ENCODE assay signal across 13 cellular contexts in the genomic region with DNA sequence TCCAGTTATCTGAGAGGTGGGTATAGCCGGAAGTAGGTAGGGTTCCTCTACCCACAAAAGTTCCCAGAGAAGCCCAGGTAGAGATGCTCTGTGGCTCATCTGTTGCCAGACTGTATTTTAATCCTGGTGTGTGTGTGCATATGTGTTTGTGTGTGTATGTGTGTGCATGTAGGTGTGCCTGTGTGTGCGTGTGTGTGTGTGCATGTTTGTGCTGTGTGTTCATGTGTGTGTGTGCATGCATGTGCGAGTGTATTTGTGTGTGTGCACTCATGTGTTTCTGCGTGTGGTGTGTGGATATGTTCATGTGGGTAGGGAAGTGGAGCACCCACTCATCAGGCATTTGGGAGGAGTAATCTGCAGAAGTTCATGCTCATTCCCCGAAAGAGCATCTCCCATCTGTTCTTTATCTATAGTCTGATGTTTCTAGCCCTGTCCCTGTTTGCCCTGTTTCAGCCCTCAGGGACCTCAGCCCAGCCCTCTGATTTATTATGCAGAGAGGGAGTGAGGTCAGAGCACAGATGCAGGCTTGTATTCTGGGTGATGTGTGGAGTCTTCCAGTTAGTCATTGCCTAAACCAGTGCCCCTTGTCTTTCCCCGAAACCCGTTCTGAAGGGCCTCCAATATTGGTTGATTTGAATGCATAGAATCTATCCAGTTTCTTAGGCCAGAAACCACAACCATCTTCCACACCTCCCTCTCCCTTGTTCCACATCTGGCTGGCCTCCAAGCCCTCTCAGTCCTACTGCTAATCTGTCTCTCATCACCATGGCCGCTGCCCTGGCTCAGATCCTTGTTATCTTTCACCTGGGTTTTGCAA.
DNase-seq lines count a peak whose midpoint lies in the region; ATAC-seq lines count a peak whose summit lies in the region.
"Had no signal": no experiment of that assay in that cellular context is flagged by ENCODE, and none has a peak within 500 bp of the region (broad histone marks: within the 10 kb centered on the region; RNA-seq: fewer than 3 reads in every experiment).

No MANE protein-coding gene starts in this region.

- peak overlapping the region; percentile 70 for H3K23ac ChIP-seq in neuronal stem cell (ENCODE audit: low read depth, low read length, poor library complexity)

- H3K4me2 ChIP-seq in neuronal stem cell (ENCODE audit: insufficient read depth, low read length, poor library complexity, severe bottlenecking), result no peak overlapping the region

- H3K9ac ChIP-seq in neuronal stem cell (ENCODE audit: low read depth, low read length, poor library complexity), result no peak overlapping the region

- DNase-seq in DMS79 (lab: John Stamatoyannopoulos, UW), result peak; percentile 48
- peak; percentile 16 for DNase-seq in NCI-H446 treated with DMSO at 0.1 percent for 48 hours (lab: John Stamatoyannopoulos, UW)
- DNase-seq in neuronal stem cell (ENCODE audit: low spot score), result no peak
- no peak for DNase-seq in ecto neural progenitor cell (ENCODE audit: low spot score)
- DNase-seq: NCI-H748 treated with DMSO at 0.1 percent for 48 hours; retina; stimulated activated CD4-positive, alpha-beta T cell treated with anti-CD3 and anti-CD28 coated beads, Interleukin-2, amount 100 ng/mL, for 24 hours; stimulated activated CD8-positive, alpha-beta memory T cell treated with anti-CD3 and anti-CD28 coated beads, Interleukin-4, amount 100 ng/mL, for 48 hours; upper lobe of right lung had no signal

- H3K27ac ChIP-seq in cingulate gyrus (ENCODE audit: low read depth, low read length) (peak overlapping the region; percentile 11), neuronal stem cell (replicated peaks; ENCODE audit: low read length) (no peak overlapping the region)
- H3K27ac ChIP-seq: RWPE1, upper lobe of right lung had no signal

- no peak overlapping the region for H3K18ac ChIP-seq in neuronal stem cell (ENCODE audit: low read length)

- no peak overlapping the region for H2AFZ ChIP-seq in neuronal stem cell (ENCODE audit: low read length)

- ATAC-seq in GM18868 (IDR thresholded peaks at IDR 0.05; ENCODE audit: unreplicated experiment), result no peak
- ATAC-seq in HG02588 (IDR thresholded peaks at IDR 0.05; ENCODE audit: unreplicated experiment), result no peak

- H3K4me3 ChIP-seq in neuronal stem cell (ENCODE audit: low read length in 2 of 2), result peak overlapping the region in 1 of 2 donors; percentile 29
- H3K4me3 ChIP-seq: upper lobe of right lung had no signal

- WGBS in neuronal stem cell (ENCODE audit: extremely low coverage in 2 of 2, insufficient read length in 2 of 2, insufficient replicate concordance in 1 of 2), 2 donors, result no CpG with 5 or more reads among the region's 8 CpGs

- H2BK12ac ChIP-seq in neuronal stem cell (ENCODE audit: low read length), result no peak overlapping the region

- no peak overlapping the region for H4K91ac ChIP-seq in neuronal stem cell (ENCODE audit: low read depth, low read length, poor library complexity)

- H2BK5ac ChIP-seq in neuronal stem cell (ENCODE audit: low read length), result no peak overlapping the region

- H3K9me3 ChIP-seq in neuronal stem cell (replicated peaks in 1 of 2; ENCODE audit: control insufficient read depth in 2 of 2, insufficient read depth in 1 of 2, low read depth in 1 of 2, low read length in 2 of 2), result no peaks in the 10 kb centered on the region
- H3K9me3 ChIP-seq: upper lobe of right lung had no signal

- peaks cover 0 to 2% of the 10 kb centered on the region in 2 donors for H3K36me3 ChIP-seq in neuronal stem cell (replicated peaks in 1 of 2; ENCODE audit: control insufficient read depth in 2 of 2, insufficient read depth in 2 of 2, low read length in 2 of 2)
- H3K36me3 ChIP-seq: upper lobe of right lung had no signal

- H2BK120ac ChIP-seq in neuronal stem cell (ENCODE audit: low read depth, low read length), result no peak overlapping the region

- no peak overlapping the region for H2AK5ac ChIP-seq in neuronal stem cell (ENCODE audit: low read depth, low read length)

- H3K27me3 ChIP-seq in neuronal stem cell (ENCODE audit: control insufficient read depth in 3 of 3, insufficient read depth in 3 of 3, low read depth in 1 of 3, low read length in 3 of 3), result peaks cover 0 to 3% (median 0%) of the 10 kb centered on the region in 3 experiments
- H3K27me3 ChIP-seq: upper lobe of right lung had no signal

- H3K14ac ChIP-seq in neuronal stem cell (ENCODE audit: low read length), result no peak overlapping the region

- H2BK15ac ChIP-seq in neuronal stem cell (ENCODE audit: low read length), result no peak overlapping the region

- no peak overlapping the region for H3K4ac ChIP-seq in neuronal stem cell (ENCODE audit: low read length)

- no peaks in the 10 kb centered on the region for H3K79me1 ChIP-seq in neuronal stem cell (ENCODE audit: low read depth, low read length)

- no peak overlapping the region for H4K8ac ChIP-seq in neuronal stem cell (ENCODE audit: low read depth, low read length)

- H3K4me1 ChIP-seq in neuronal stem cell (ENCODE audit: control insufficient read depth in 2 of 2, insufficient read depth in 1 of 2, low read depth in 1 of 2, low read length in 2 of 2), result peaks cover 3 to 8% of the 10 kb centered on the region in 2 donors

Comparison
In these comparisons a context has a peak if more than half of its experiments do, and no peak if none do; other contexts are left out.
1. DNase-seq: peak in DMS79 (single experiment) and NCI-H446 treated with DMSO at 0.1 percent for 48 hours (single experiment); none in neuronal stem cell (single experiment) and ecto neural progenitor cell (single experiment).